Comparison of ENCODE assay signal across 1 cellular context in the genomic region with DNA sequence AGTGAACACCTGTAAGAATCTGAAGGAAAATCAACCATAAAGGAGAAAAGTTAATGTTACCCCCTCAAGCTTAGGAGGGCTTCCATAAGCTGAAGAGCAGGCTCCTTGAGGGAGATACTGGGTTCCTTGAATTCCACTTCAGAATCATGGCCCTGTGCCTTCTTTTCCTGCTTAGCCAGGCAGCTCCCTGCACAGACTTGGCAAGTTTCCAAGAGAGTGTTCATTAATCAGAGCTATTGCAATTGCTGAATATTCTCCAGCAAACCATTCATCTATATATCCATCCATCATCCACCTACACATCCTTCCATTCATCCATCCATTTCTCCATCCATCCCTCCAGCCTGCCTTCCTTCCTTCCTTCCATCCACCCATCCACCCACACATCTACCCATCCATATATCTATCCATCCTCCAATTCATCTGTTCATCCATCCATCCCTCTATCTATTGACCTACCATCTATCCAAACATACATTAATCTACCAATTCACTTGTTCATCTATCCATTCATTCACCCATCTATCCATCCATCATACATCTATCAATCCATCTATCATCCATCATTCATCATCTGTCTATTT.
A peak's percentile ranks its signal among the peaks of the same experiment; 100 is the strongest.
TF ChIP-seq lines count a peak whose summit lies in the region.

No MANE protein-coding gene starts in this region.

TF ChIP-seq in K562, 482 proteins besides CTCF, POLR2A, EP300 and RAD21 (continued from another document):
- no peak for TF ChIP-seq KLF1 (tag; IDR thresholded peaks at IDR 0.05)
- TF ChIP-seq OTX1 (CRISPR knock-in tag; IDR thresholded peaks at IDR 0.05) = 0 out of 2 replicates have a peak, but pooled peaks have one; percentile 12
- peak; percentile 22; the same call in 1 of the 2 replicates for TF ChIP-seq NFIX (CRISPR knock-in tag; IDR thresholded peaks at IDR 0.05; ENCODE audit: low read depth)
- TF ChIP-seq NR4A1 (CRISPR knock-in tag; IDR thresholded peaks at IDR 0.05) = no peak
- no peak for TF ChIP-seq NR4A1 (tag; IDR thresholded peaks at IDR 0.05)
- peak; percentile 90 for TF ChIP-seq NFIC (IDR thresholded peaks at IDR 0.05)
